ENCODE assay signal across 24 cellular contexts in genomic region chr20:35972445-35972844, GRCh38. TPM values are rescaled to one million over a fixed set of nuclear protein-coding genes. Genes with fewer than 3 reads are reported as not detected.
A peak's percentile ranks its signal among the peaks of the same experiment; 100 is the strongest.
DNase-seq lines count a peak whose midpoint lies in the region; ATAC-seq and TF ChIP-seq lines count a peak whose summit lies in the region.
"Had no signal": no experiment of that assay in that cellular context is flagged by ENCODE, and none has a peak within 500 bp of the region (broad histone marks: within the 10 kb centered on the region; RNA-seq: fewer than 3 reads in every experiment).

No MANE protein-coding gene starts in this region.

- H3K27ac ChIP-seq in gastrocnemius medialis = no peak overlapping the region
- H3K27ac ChIP-seq: A549, C4-2B, epithelial cell of prostate, KMS-11, right atrium auricular region, SK-N-MC, tibial nerve had no signal

- in situ Hi-C loops in gastrocnemius medialis (cut with MboI; ENCODE audit: low sequenced_read_pairs in 4 of 4) = no loop called here

- no peaks in the 10 kb centered on the region for H3K4me1 Mint-ChIP-seq in brain
- H3K4me1 Mint-ChIP-seq: activated naive CD8-positive, alpha-beta T cell treated with anti-CD3 and anti-CD28 coated beads, Interleukin-2, amount 50 U/mL, for 24 hours; immature natural killer cell; stimulated activated memory B cell treated with anti-CD40 and anti-IgM and Interleukin-4, amounts not matched to agents 10 μg/mL and 1 μg/mL and 100 μg/mL, for 72 hours had no signal

- no peaks in the 10 kb centered on the region for H3K27me3 ChIP-seq in gastrocnemius medialis
- H3K27me3 ChIP-seq: Peyer's patch, right atrium auricular region, tibial nerve had no signal

- H3K4me1 ChIP-seq in gastrocnemius medialis = no peaks in the 10 kb centered on the region
- H3K4me1 ChIP-seq: Peyer's patch, right atrium auricular region, tibial nerve had no signal

- ATAC-seq in GM19324 (IDR thresholded peaks at IDR 0.05; ENCODE audit: low FRiP score, unreplicated experiment) (no peak), HG03175 (IDR thresholded peaks at IDR 0.05; ENCODE audit: unreplicated experiment) (no peak), gastrocnemius medialis (no peak)
- ATAC-seq: A549; activated naive CD8-positive, alpha-beta T cell treated with anti-CD3 and anti-CD28 coated beads, Interleukin-2, amount 50 U/mL, for 24 hours; stimulated activated memory B cell treated with anti-CD40 and anti-IgM and Interleukin-4, amounts not matched to agents 10 μg/mL and 1 μg/mL and 100 μg/mL, for 72 hours had no signal

- H3K27me3 Mint-ChIP-seq in brain = peaks cover 15% of the 10 kb centered on the region
- H3K27me3 Mint-ChIP-seq: stimulated activated memory B cell treated with anti-CD40 and anti-IgM and Interleukin-4, amounts not matched to agents 10 μg/mL and 1 μg/mL and 100 μg/mL, for 72 hours had no signal

- no peaks in the 10 kb centered on the region for H3K36me3 ChIP-seq in gastrocnemius medialis
- H3K36me3 ChIP-seq: Peyer's patch, right atrium auricular region, tibial nerve had no signal

- no peak for TF ChIP-seq POLR2A in gastrocnemius medialis (IDR thresholded peaks at IDR 0.05)

- peak overlapping the region in 3 of 5 experiments; percentile 27 to 84 (median 28) for H3K27ac Mint-ChIP-seq in brain
- H3K27ac Mint-ChIP-seq: activated naive CD8-positive, alpha-beta T cell treated with anti-CD3 and anti-CD28 coated beads, Interleukin-2, amount 50 U/mL, for 24 hours; activated T-helper 2 cell treated with anti-CD3 and anti-CD28 coated beads, Interferon-gamma antibody, Interleukin-2, Interleukin-4, amounts not matched to agents 10 μg/mL and 5 μg/mL and 100 μg/mL, durations not matched to agents 14 hours and 24 hours and 36 hours; stimulated activated memory B cell treated with anti-CD40 and anti-IgM and Interleukin-4, amounts not matched to agents 10 μg/mL and 1 μg/mL and 100 μg/mL, for 72 hours had no signal

- DNase-seq in NCI-H2196 (lab: John Stamatoyannopoulos, UW; ENCODE audit: unreplicated experiment) (peak; percentile 30), NCI-H2196 treated with DMSO at 0.1 percent for 48 hours (lab: John Stamatoyannopoulos, UW; ENCODE audit: unreplicated experiment) (no peak), NCI-H524 (lab: John Stamatoyannopoulos, UW) (peak; percentile 98 to 99), stromal cell of bone marrow (ENCODE audit: low read depth) (peak; percentile 43), gastrocnemius medialis (no peak)
- DNase-seq: activated CD4-positive, alpha-beta T cell treated with anti-CD3 and anti-CD28 coated beads for 4 hours; activated naive CD8-positive, alpha-beta T cell treated with anti-CD3 and anti-CD28 coated beads, Interleukin-2, amount 50 U/mL, for 24 hours; dermis blood vessel endothelial cell; HCEC 1CT; immature natural killer cell; NCI-H510A; Peyer's patch had no signal

- intact Hi-C loops in gastrocnemius medialis (cut with DNase I; ENCODE audit: low total_unique reads) = no loop called here

- no peak overlapping the region for H3K4me3 ChIP-seq in gastrocnemius medialis
- H3K4me3 ChIP-seq: A549, Peyer's patch, right atrium auricular region, SK-N-MC, tibial nerve had no signal

- no peak overlapping the region for H3K4me3 Mint-ChIP-seq in brain
- H3K4me3 Mint-ChIP-seq: activated naive CD8-positive, alpha-beta T cell treated with anti-CD3 and anti-CD28 coated beads, Interleukin-2, amount 50 U/mL, for 24 hours; immature natural killer cell; stimulated activated memory B cell treated with anti-CD40 and anti-IgM and Interleukin-4, amounts not matched to agents 10 μg/mL and 1 μg/mL and 100 μg/mL, for 72 hours had no signal

- TF ChIP-seq CTCF in brain (conservative IDR thresholded peaks at IDR 0.05) (no peak), gastrocnemius medialis (IDR thresholded peaks at IDR 0.05 in 4 of 5, conservative IDR thresholded peaks at IDR 0.05 in 1 of 5) (no peak)

- no peaks in the 10 kb centered on the region for H3K36me3 Mint-ChIP-seq in brain
- H3K36me3 Mint-ChIP-seq: immature natural killer cell; stimulated activated memory B cell treated with anti-CD40 and anti-IgM and Interleukin-4, amounts not matched to agents 10 μg/mL and 1 μg/mL and 100 μg/mL, for 72 hours had no signal

- no peaks in the 10 kb centered on the region for H3K9me3 ChIP-seq in gastrocnemius medialis
- H3K9me3 ChIP-seq: A549, Peyer's patch, right atrium auricular region, tibial nerve had no signal

- peaks cover 0 to 6% (median 3%) of the 10 kb centered on the region in 5 experiments for H3K9me3 Mint-ChIP-seq in brain
- H3K9me3 Mint-ChIP-seq: activated naive CD8-positive, alpha-beta T cell treated with anti-CD3 and anti-CD28 coated beads, Interleukin-2, amount 50 U/mL, for 24 hours; activated T-helper 2 cell treated with anti-CD3 and anti-CD28 coated beads, Interferon-gamma antibody, Interleukin-2, Interleukin-4, amounts not matched to agents 10 μg/mL and 5 μg/mL and 100 μg/mL, durations not matched to agents 14 hours and 24 hours and 36 hours; immature natural killer cell had no signal

RNA-seq across cellular contexts. Expression of gene CNBD2, which starts 4.1 kb away (rescaled TPM):
- 11.9 TPM for polyA plus RNA-seq in brain (ENCODE audit: insufficient read depth, low read depth, low replicate concordance)
- 10 to 100 TPM in 1 of 4 donors, 1 to 10 TPM in 3; 6.4 to 18.7 (median 8.6) TPM for total RNA-seq in gastrocnemius medialis

RNA-seq across cellular contexts. Expression of gene SCAND1, which starts 18.1 kb away (rescaled TPM):
- polyA plus RNA-seq in brain (ENCODE audit: insufficient read depth, low read depth, low replicate concordance) = 132 TPM
- 100 to 1,000 TPM in 3 of 4 donors, 10 to 100 TPM in 1; 88.3 to 138 (median 118) TPM for total RNA-seq in gastrocnemius medialis

Comparison
In these comparisons a context has a peak if more than half of its experiments do, and no peak if none do; other contexts are left out.
1. DNase-seq: peak in NCI-H2196 (single experiment), NCI-H524 (2 of 2) and stromal cell of bone marrow (single experiment); none in NCI-H2196 treated with DMSO at 0.1 percent for 48 hours (single experiment) and gastrocnemius medialis (0 of 2).